In the genomic region with DNA sequence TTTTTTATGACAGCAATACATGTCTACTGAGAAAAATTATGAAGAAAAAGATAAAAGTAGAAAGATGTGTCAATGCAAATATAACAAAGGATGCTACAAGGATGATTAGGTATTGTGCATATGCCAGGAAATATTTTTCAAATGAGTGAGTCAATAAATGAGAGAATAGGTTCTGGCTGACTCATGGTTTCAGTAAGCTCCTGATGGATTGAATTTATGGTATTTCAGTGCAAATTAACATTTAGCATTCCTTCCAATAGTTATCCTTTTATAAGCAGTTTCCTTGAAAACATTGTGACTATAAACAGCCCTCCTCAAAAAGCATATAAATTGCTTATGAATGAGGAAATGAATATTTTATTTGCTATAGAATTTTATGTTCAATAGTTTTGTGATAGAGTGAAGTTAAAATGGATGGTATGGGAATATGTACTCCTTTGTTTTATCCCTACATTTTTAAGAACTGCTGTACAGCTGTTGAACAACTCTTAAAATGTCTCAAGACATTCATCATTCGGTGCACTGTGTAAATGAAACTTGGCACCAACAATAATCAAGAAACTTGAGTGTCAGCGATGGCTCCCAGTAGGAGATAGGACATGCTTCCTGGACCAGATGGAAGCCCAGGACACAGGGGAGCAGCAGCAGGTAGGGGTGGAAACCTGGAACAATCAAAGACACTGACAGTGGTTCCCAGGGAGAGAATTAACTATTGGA, we compare ENCODE assay signal across 11 cellular contexts.
A peak's percentile ranks its signal among the peaks of the same experiment; 100 is the strongest.
DNase-seq lines count a peak whose midpoint lies in the region; ATAC-seq and TF ChIP-seq lines count a peak whose summit lies in the region.
"Had no signal": no experiment of that assay in that cellular context is flagged by ENCODE, and none has a peak within 500 bp of the region (broad histone marks: within the 10 kb centered on the region; RNA-seq: fewer than 3 reads in every experiment).

No MANE protein-coding gene starts in this region.

- TF ChIP-seq CTCF in cardiac fibroblast (IDR thresholded peaks at IDR 0.05; ENCODE audit: low read depth, low read length), result no peak

- no peak overlapping the region for H3K4me3 ChIP-seq in cardiac fibroblast (replicated peaks in 1 of 2; ENCODE audit: low read depth in 2 of 2, low read length in 2 of 2)
- H3K4me3 ChIP-seq: ascending aorta had no signal

- ATAC-seq in HG02678 (IDR thresholded peaks at IDR 0.05; ENCODE audit: unreplicated experiment), result no peak
- no peak for ATAC-seq in HG03520 (IDR thresholded peaks at IDR 0.05; ENCODE audit: unreplicated experiment)
- ATAC-seq: activated CD4-positive, alpha-beta T cell treated with anti-CD3 and anti-CD28 coated beads for 36 hours; sciatic nerve had no signal

- DNase-seq in DMS53 treated with DMSO at 0.1 percent for 48 hours (lab: John Stamatoyannopoulos, UW; ENCODE audit: unreplicated experiment), result peak; percentile 67
- peak; percentile 78 for DNase-seq in LHCN-M2 (ENCODE audit: low read depth)
- peak; percentile 26 to 78 for DNase-seq in cardiac fibroblast (ENCODE audit: low read depth in 2 of 2)
- peak; percentile 51 for DNase-seq in non-pigmented ciliary epithelial cell (ENCODE audit: low read depth)
- DNase-seq in activated CD8-positive, alpha-beta memory T cell treated with anti-CD3 and anti-CD28 coated beads, Interleukin-2, amount 50 U/mL, for 4 hours, result no peak
- DNase-seq in NCI-H2107 treated with DMSO at 0.1 percent for 48 hours (lab: John Stamatoyannopoulos, UW; ENCODE audit: unreplicated experiment), result no peak
- DNase-seq: activated CD4-positive, alpha-beta T cell treated with anti-CD3 and anti-CD28 coated beads for 36 hours had no signal

Comparison
In these comparisons a context has a peak if more than half of its experiments do, and no peak if none do; other contexts are left out.
1. DNase-seq: peak in DMS53 treated with DMSO at 0.1 percent for 48 hours (single experiment), LHCN-M2 (single experiment), cardiac fibroblast (2 of 2) and non-pigmented ciliary epithelial cell (single experiment); none in activated CD8-positive, alpha-beta memory T cell treated with anti-CD3 and anti-CD28 coated beads, Interleukin-2, amount 50 U/mL, for 4 hours (single experiment) and NCI-H2107 treated with DMSO at 0.1 percent for 48 hours (single experiment).